ENCODE assay signal across 12 cellular contexts in genomic region chr1:207791290-207791689, GRCh38. TPM values are rescaled to one million over a fixed set of nuclear protein-coding genes. Genes with fewer than 3 reads are reported as not detected.
DNase-seq lines count a peak whose midpoint lies in the region; ATAC-seq and TF ChIP-seq lines count a peak whose summit lies in the region.
"Had no signal": no experiment of that assay in that cellular context is flagged by ENCODE, and none has a peak within 500 bp of the region (broad histone marks: within the 10 kb centered on the region; RNA-seq: fewer than 3 reads in every experiment).

No MANE protein-coding gene starts in this region.

- H3K27ac Mint-ChIP-seq in mesothelial cell of epicardium, result peak overlapping the region; percentile 97
- H3K27ac Mint-ChIP-seq in effector memory CD8-positive, alpha-beta T cell, result no peak overlapping the region

- TF ChIP-seq CTCF in body of pancreas (IDR thresholded peaks at IDR 0.05) (no peak), mesothelial cell of epicardium (IDR thresholded peaks at IDR 0.05; ENCODE audit: unreplicated experiment) (no peak), psoas muscle (IDR thresholded peaks at IDR 0.05) (no peak)

- 39 to 44% methylated on average over 7 of the region's 7 CpGs for WGBS in body of pancreas, 2 donors
- WGBS in psoas muscle, 3 donors, result 36 to 84% (median 46%) methylated on average over 7 of the region's 7 CpGs

- H3K27me3 ChIP-seq in body of pancreas, result no peaks in the 10 kb centered on the region
- H3K27me3 ChIP-seq in psoas muscle (ENCODE audit: insufficient read depth in 3 of 3, low read length in 2 of 3), result no peaks in the 10 kb centered on the region
- H3K27me3 ChIP-seq: BLaER1 had no signal

- H3K27ac ChIP-seq in body of pancreas (peak overlapping the region in 1 of 4 donors; percentile 56), psoas muscle (peak overlapping the region; percentile 14)
- H3K27ac ChIP-seq: BLaER1, HL-60 had no signal

- H3K27me3 Mint-ChIP-seq in mesothelial cell of epicardium (ENCODE audit: low read depth), result no peaks in the 10 kb centered on the region
- no peaks in the 10 kb centered on the region for H3K27me3 Mint-ChIP-seq in effector memory CD8-positive, alpha-beta T cell

- DNase-seq in body of pancreas (no peak), mesothelial cell of epicardium (ENCODE audit: low spot score in 2 of 2, unreplicated experiment in 2 of 2) (no peak), psoas muscle (no peak), AML-193 (lab: John Stamatoyannopoulos, UW) (no peak)
- no peak for DNase-seq in activated naive CD4-positive, alpha-beta T cell treated with Interleukin-2 at 50 U/mL for 16 hours
- no peak for DNase-seq in effector memory CD8-positive, alpha-beta T cell
- DNase-seq: DMS 273 treated with DMSO at 0.1 percent for 48 hours, HCEC 1CT, HFFc6 had no signal

- peaks cover 59% of the 10 kb centered on the region for H3K4me1 Mint-ChIP-seq in mesothelial cell of epicardium
- H3K4me1 Mint-ChIP-seq in effector memory CD8-positive, alpha-beta T cell (ENCODE audit: low read depth in 2 of 2), result peaks cover 0 to 3% of the 10 kb centered on the region in 2 donors

- H3K4me3 ChIP-seq in body of pancreas (no peak overlapping the region), psoas muscle (no peak overlapping the region)
- H3K4me3 ChIP-seq: BLaER1 had no signal

- H3K36me3 ChIP-seq in body of pancreas (replicated peaks in 1 of 2; ENCODE audit: insufficient read depth in 1 of 2, low read depth in 2 of 2) (peaks cover 0 to 7% of the 10 kb centered on the region in 2 donors), psoas muscle (ENCODE audit: insufficient read depth in 1 of 2, low read depth in 1 of 2) (peaks cover 3 to 33% of the 10 kb centered on the region in 2 donors)

- H3K9me3 ChIP-seq in body of pancreas, result no peaks in the 10 kb centered on the region
- H3K9me3 ChIP-seq in psoas muscle, result no peaks in the 10 kb centered on the region
- H3K9me3 ChIP-seq: BLaER1 had no signal

- H3K4me1 ChIP-seq in body of pancreas (peaks cover 24% of the 10 kb centered on the region), psoas muscle (peaks cover 13% of the 10 kb centered on the region)
- H3K4me1 ChIP-seq: BLaER1 had no signal

- no peak overlapping the region for H3K4me3 Mint-ChIP-seq in mesothelial cell of epicardium
- no peak overlapping the region for H3K4me3 Mint-ChIP-seq in effector memory CD8-positive, alpha-beta T cell

- TF ChIP-seq POLR2A in body of pancreas (IDR thresholded peaks at IDR 0.05), result no peak

- peaks cover 5% of the 10 kb centered on the region for H3K36me3 Mint-ChIP-seq in mesothelial cell of epicardium
- H3K36me3 Mint-ChIP-seq in effector memory CD8-positive, alpha-beta T cell (ENCODE audit: insufficient read depth), result peaks cover 23% of the 10 kb centered on the region

- intact Hi-C loops in body of pancreas (cut with DNase I) (no loop called here), psoas muscle (cut with DNase I) (loop anchor here in 1 of 2 donors (10.0 kb wide), 1 partner anchor 136 kb away; no protein-coding TSS in a partner anchor)

- H3K9me3 Mint-ChIP-seq in mesothelial cell of epicardium, result no peaks in the 10 kb centered on the region
- no peaks in the 10 kb centered on the region for H3K9me3 Mint-ChIP-seq in effector memory CD8-positive, alpha-beta T cell
- H3K9me3 Mint-ChIP-seq: HFFc6 had no signal

- ATAC-seq in body of pancreas, result peak; percentile 33
- ATAC-seq in psoas muscle, result peak; percentile 81 to 92 (median 89)
- ATAC-seq in GM21423 (IDR thresholded peaks at IDR 0.05; ENCODE audit: unreplicated experiment), result no peak
- no peak for ATAC-seq in effector memory CD8-positive, alpha-beta T cell (replicated peaks)

RNA-seq across cellular contexts. Expression of gene CD46, which starts 39.4 kb away (rescaled TPM):
- 100 to 1,000 TPM; 162 to 175 TPM for total RNA-seq in body of pancreas
- 223 to 228 TPM (median 224 TPM) in 3 replicates for total RNA-seq in mesothelial cell of epicardium
- total RNA-seq in psoas muscle, result 10 to 100 TPM; 43.5 to 55.3 (median 47.4) TPM
- 10 to 100 TPM; 33.9 to 66.3 (median 34.5) TPM for polyA plus RNA-seq in psoas muscle

Comparison
In these comparisons a context has a peak if more than half of its experiments do, and no peak if none do; other contexts are left out.
1. ATAC-seq: peak in body of pancreas (single experiment) and psoas muscle (4 of 4); none in GM21423 (single experiment) and effector memory CD8-positive, alpha-beta T cell (single experiment).